ENCODE assay signal across 8 cellular contexts in genomic region chr10:3171488-3171887, GRCh38. TPM values are rescaled to one million over a fixed set of nuclear protein-coding genes. Genes with fewer than 3 reads are reported as not detected.
DNase-seq lines count a peak whose midpoint lies in the region; ATAC-seq and TF ChIP-seq lines count a peak whose summit lies in the region.
"Not testable (repeated sequence)": the region's sequence is repeated elsewhere in the genome, so short reads cannot be mapped to it uniquely, and the experiment has no call there.

No MANE protein-coding gene starts in this region.

- peaks cover 12% of the 10 kb centered on the region for H3K4me1 ChIP-seq in CD8-positive, alpha-beta T cell (ENCODE audit: insufficient read depth, low read length)
- peaks cover 6 to 13% of the 10 kb centered on the region in 2 donors for H3K4me1 ChIP-seq in left lung
- H3K4me1 ChIP-seq in thoracic aorta (ENCODE audit: control insufficient read depth in 1 of 2, low read depth in 2 of 2) = peaks cover 11 to 20% of the 10 kb centered on the region in 2 donors

- in situ Hi-C loops in astrocyte of the cerebellum (cut with HindIII; ENCODE audit: low sequenced_read_pairs) = not testable (repeated sequence)

- intact Hi-C loops in CD8-positive, alpha-beta T cell (cut with DNase I, micrococcal nuclease) = loop anchor here in 1 of 2 experiments (5.0 to 10.0 kb wide), 2 partner anchors 493 to 611 kb away; no protein-coding TSS in a partner anchor
- intact Hi-C loops in left lung (cut with DNase I) = not testable (repeated sequence)

- H3K4me1 Mint-ChIP-seq in CD8-positive, alpha-beta T cell (ENCODE audit: low read depth) = peaks cover 25% of the 10 kb centered on the region
- H3K4me1 Mint-ChIP-seq in WTC11 (peaks cover 19% of the 10 kb centered on the region), osteocyte (ENCODE audit: unreplicated experiment) (peaks cover 19% of the 10 kb centered on the region)

- not testable (repeated sequence) for ATAC-seq in CD8-positive, alpha-beta T cell; WTC11; left lung; thoracic aorta (ENCODE audit: insufficient number of reproducible peaks, low FRiP score, low read depth)

- TF ChIP-seq CTCF in CD8-positive, alpha-beta T cell (IDR thresholded peaks at IDR 0.05); LNCaP clone FGC (IDR thresholded peaks at IDR 0.05; ENCODE audit: control insufficient read depth, extremely low read depth, insufficient read depth); WTC11 (IDR thresholded peaks at IDR 0.05); astrocyte of the cerebellum (IDR thresholded peaks at IDR 0.05; ENCODE audit: low read depth, low read length, missing control alignments); left lung (IDR thresholded peaks at IDR 0.05); osteocyte (IDR thresholded peaks at IDR 0.05); thoracic aorta (IDR thresholded peaks at IDR 0.05): not testable (repeated sequence)

- not testable (repeated sequence) for H3K27me3 Mint-ChIP-seq in CD8-positive, alpha-beta T cell (ENCODE audit: low read depth); WTC11 (ENCODE audit: low read depth); osteocyte (ENCODE audit: unreplicated experiment)

- H3K4me3 Mint-ChIP-seq in CD8-positive, alpha-beta T cell = peak overlapping the region; percentile 83
- H3K4me3 Mint-ChIP-seq in WTC11 (peak overlapping the region; percentile 83), osteocyte (ENCODE audit: unreplicated experiment) (peak overlapping the region; percentile 85)

- H3K4me3 ChIP-seq in CD8-positive, alpha-beta T cell (ENCODE audit: low read depth, low read length) = peak overlapping the region; percentile 98
- H3K4me3 ChIP-seq in LNCaP clone FGC (ENCODE audit: low read depth, low read length) (peak overlapping the region; percentile 94), astrocyte of the cerebellum (ENCODE audit: low read depth, low read length) (peak overlapping the region; percentile 92), left lung (peak overlapping the region; percentile 87 to 91), thoracic aorta (peak overlapping the region; percentile 81)

- peak overlapping the region; percentile 91 for H3K27ac ChIP-seq in CD8-positive, alpha-beta T cell (ENCODE audit: low read depth, low read length)
- H3K27ac ChIP-seq in epithelial cell of prostate (peak overlapping the region; percentile 88), left lung (peak overlapping the region; percentile 88), thoracic aorta (peak overlapping the region; percentile 83 to 96)

- peaks cover 23% of the 10 kb centered on the region for H3K36me3 ChIP-seq in CD8-positive, alpha-beta T cell (ENCODE audit: insufficient read depth, low read length)
- H3K36me3 ChIP-seq in left lung (peaks cover 0 to 36% of the 10 kb centered on the region in 2 donors), thoracic aorta (peaks cover 33% of the 10 kb centered on the region)

- not testable (repeated sequence) for H3K27me3 ChIP-seq in CD8-positive, alpha-beta T cell (ENCODE audit: insufficient read depth, low read length); left lung; thoracic aorta (replicated peaks; ENCODE audit: insufficient read depth)

- H3K9me3 ChIP-seq in CD8-positive, alpha-beta T cell (ENCODE audit: low read length); left lung; thoracic aorta: not testable (repeated sequence)

- not testable (repeated sequence) for DNase-seq in CD8-positive, alpha-beta T cell; LNCaP clone FGC (ENCODE audit: low read depth); WTC11 (ENCODE audit: low spot score); astrocyte of the cerebellum (ENCODE audit: low read depth); epithelial cell of prostate (ENCODE audit: low read depth, low spot score); left lung; thoracic aorta (ENCODE audit: low spot score)
- peak; percentile 56 for DNase-seq in osteocyte (ENCODE audit: extremely low spot score, unreplicated experiment)

- POLR2A ChIA-PET in CD8-positive, alpha-beta T cell (lab: Charles Lee); WTC11 (lab: Charles Lee): not testable (repeated sequence)

- not testable (repeated sequence) for H3K9me3 Mint-ChIP-seq in CD8-positive, alpha-beta T cell; WTC11; osteocyte (ENCODE audit: unreplicated experiment)

- H3K36me3 Mint-ChIP-seq in CD8-positive, alpha-beta T cell = peaks cover 34% of the 10 kb centered on the region
- H3K36me3 Mint-ChIP-seq in WTC11 (peaks cover 10% of the 10 kb centered on the region), osteocyte (ENCODE audit: unreplicated experiment) (peaks cover 20% of the 10 kb centered on the region)

- CTCF ChIA-PET in CD8-positive, alpha-beta T cell (lab: Charles Lee); WTC11 (lab: Charles Lee): not testable (repeated sequence)

- not testable (repeated sequence) for H3K27ac Mint-ChIP-seq in CD8-positive, alpha-beta T cell; WTC11
- peak overlapping the region; percentile 94 for H3K27ac Mint-ChIP-seq in osteocyte (ENCODE audit: unreplicated experiment)

RNA-seq across cellular contexts. Expression of gene PITRM1, which starts 1.1 kb away (rescaled TPM):
- 10 to 100 TPM; 73.5 to 82.5 TPM for total RNA-seq in CD8-positive, alpha-beta T cell
- total RNA-seq in WTC11 (2021) = 37.2 to 40.7 TPM (median 37.5 TPM) in 3 replicates
- 10 to 100 TPM; 71.6 to 77.0 TPM for total RNA-seq in left lung
- total RNA-seq in osteocyte = 76.5 and 78.7 TPM in 2 replicates
- total RNA-seq in thoracic aorta = 100 to 1,000 TPM; 104 to 125 TPM
